ENCODE assay signal across 1 cellular context in the genomic region with DNA sequence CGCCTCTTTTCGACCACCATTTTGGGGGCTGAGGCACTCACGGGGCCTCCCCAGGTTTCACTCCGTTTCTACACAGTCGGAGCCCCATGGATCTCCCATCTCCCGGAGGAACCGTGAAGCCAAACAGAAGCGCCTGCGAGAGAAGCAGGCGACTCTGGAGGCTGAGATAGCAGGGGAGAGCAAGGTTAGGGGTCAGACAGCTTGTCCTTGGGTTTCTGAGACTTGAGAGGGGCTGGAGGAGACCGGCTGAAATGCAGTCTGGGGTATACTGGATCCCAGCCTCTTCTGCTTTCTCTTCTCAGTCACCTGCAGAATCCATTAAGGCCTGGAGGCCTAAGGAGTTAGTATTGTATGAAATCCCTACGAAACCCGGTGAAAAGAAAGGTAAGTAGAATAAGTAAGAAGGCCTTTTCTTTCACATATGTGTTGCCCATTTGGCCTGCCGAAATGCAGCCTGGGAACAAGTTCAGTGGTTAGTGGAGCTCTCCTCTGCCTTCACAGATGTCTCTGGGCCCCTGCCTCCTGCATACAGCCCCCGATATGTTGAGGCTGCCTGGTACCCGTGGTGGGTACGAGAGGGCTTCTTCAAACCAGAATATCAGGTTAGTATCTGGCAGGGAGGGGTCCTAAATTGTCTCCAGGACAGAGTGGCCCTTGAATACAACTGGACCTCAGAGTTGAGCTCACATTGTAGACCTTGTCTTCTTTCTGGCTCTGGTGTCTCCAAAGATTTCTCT.
TF ChIP-seq lines count a peak whose summit lies in the region.

No MANE protein-coding gene starts in this region.

TF ChIP-seq in endothelial cell of umbilical vein, 7 proteins besides CTCF, POLR2A, EP300 and RAD21 (continued from another document):
- TF ChIP-seq MYC (IDR thresholded peaks at IDR 0.05; ENCODE audit: low read depth, low read length) (no peak), GATA2 (IDR thresholded peaks at IDR 0.05; ENCODE audit: insufficient read depth, insufficient read length, low read depth, low read length) (no peak), EZH2 (IDR thresholded peaks at IDR 0.05; ENCODE audit: borderline replicate concordance, low read depth, low read length, severe bottlenecking) (no peak), FOS (IDR thresholded peaks at IDR 0.05; ENCODE audit: borderline replicate concordance, insufficient read depth, low read length) (no peak)
TF ChIP-seq in endothelial cell of umbilical vein: peak in this region for 0.
